In the genomic region with DNA sequence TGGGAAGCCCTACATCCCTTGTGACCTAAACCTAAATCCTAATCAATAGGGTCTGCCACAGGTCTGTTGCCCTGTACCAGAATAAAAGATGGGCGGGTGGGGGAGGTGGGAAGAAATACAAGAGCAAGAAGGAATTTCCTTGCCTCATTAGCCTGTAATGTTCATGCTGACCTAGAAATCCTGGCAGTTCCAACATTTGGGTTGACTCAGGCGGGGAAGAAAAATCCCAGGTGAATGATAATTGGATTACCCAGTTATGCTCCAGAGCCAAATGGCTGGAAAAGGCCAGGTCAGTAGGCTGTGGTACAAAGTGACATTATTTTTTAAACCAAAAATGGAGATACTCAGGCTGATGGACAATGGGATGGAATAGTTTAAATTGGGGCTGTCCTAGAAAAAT, we compare ENCODE assay signal across 7 cellular contexts. TPM values are rescaled to one million over a fixed set of nuclear protein-coding genes. Genes with fewer than 3 reads are reported as not detected.
DNase-seq lines count a peak whose midpoint lies in the region; ATAC-seq and TF ChIP-seq lines count a peak whose summit lies in the region.

No MANE protein-coding gene starts in this region.

- no peak overlapping the region for H2AFZ ChIP-seq in HCT116 (ENCODE audit: low read depth, low read length, poor library complexity, severe bottlenecking)

- no peak for TF ChIP-seq RAD21 in HCT116 (IDR thresholded peaks at IDR 0.05; ENCODE audit: low read depth)

- peaks cover 64% of the 10 kb centered on the region for H3K79me2 ChIP-seq in HCT116 (ENCODE audit: insufficient read depth, low read length)

- H3K9ac ChIP-seq in HCT116 (ENCODE audit: low read length): peak overlapping the region; percentile 76

- peak overlapping the region; percentile 63 for H3K27ac Mint-ChIP-seq in stimulated activated effector memory CD8-positive, alpha-beta T cell treated with anti-CD3 and anti-CD28 coated beads, Interleukin-12 subunit alpha, Interleukin-12 subunit beta, amount 100 ng/mL, for 72 hours

- ATAC-seq in HCT116: no peak
- no peak for ATAC-seq in stimulated activated effector memory CD8-positive, alpha-beta T cell treated with anti-CD3 and anti-CD28 coated beads, Interleukin-12 subunit alpha, Interleukin-12 subunit beta, amount 100 ng/mL, for 72 hours
- ATAC-seq in HG03521 (IDR thresholded peaks at IDR 0.05; ENCODE audit: unreplicated experiment): no peak

- no peaks in the 10 kb centered on the region for H3K9me2 ChIP-seq in HCT116 (ENCODE audit: insufficient read depth)

- TF ChIP-seq CTCF in HCT116 (IDR thresholded peaks at IDR 0.05 in 2 of 3, conservative IDR thresholded peaks at IDR 0.05 in 1 of 3; ENCODE audit: borderline replicate concordance in 1 of 3, insufficient read depth in 1 of 3, low read depth in 2 of 3, low read length in 2 of 3) (no peak), WI38 (IDR thresholded peaks at IDR 0.05; ENCODE audit: low read depth, low read length) (no peak)

- H3K27me3 ChIP-seq in HCT116 (ENCODE audit: insufficient read depth, low read length): no peaks in the 10 kb centered on the region

- H3K4me3 Mint-ChIP-seq in stimulated activated effector memory CD8-positive, alpha-beta T cell treated with anti-CD3 and anti-CD28 coated beads, Interleukin-12 subunit alpha, Interleukin-12 subunit beta, amount 100 ng/mL, for 72 hours: peak overlapping the region; percentile 70

- peaks cover 34% of the 10 kb centered on the region for H3K36me3 Mint-ChIP-seq in stimulated activated effector memory CD8-positive, alpha-beta T cell treated with anti-CD3 and anti-CD28 coated beads, Interleukin-12 subunit alpha, Interleukin-12 subunit beta, amount 100 ng/mL, for 72 hours

- no peaks in the 10 kb centered on the region for H3K9me3 ChIP-seq in HCT116 (ENCODE audit: control insufficient read depth in 1 of 2, insufficient read depth in 1 of 2, low read depth in 1 of 2, low read length in 2 of 2)

- H3K4me3 ChIP-seq in HCT116 (replicated peaks in 1 of 2; ENCODE audit: low read depth in 1 of 2, low read length in 2 of 2): peak overlapping the region; percentile 69 to 81
- H3K4me3 ChIP-seq in WI38 (ENCODE audit: low read depth, low read length): peak overlapping the region; percentile 87

- H3K4me2 ChIP-seq in HCT116 (ENCODE audit: low read length): peak overlapping the region; percentile 90

- H3K4me1 Mint-ChIP-seq in stimulated activated effector memory CD8-positive, alpha-beta T cell treated with anti-CD3 and anti-CD28 coated beads, Interleukin-12 subunit alpha, Interleukin-12 subunit beta, amount 100 ng/mL, for 72 hours: peaks cover 35% of the 10 kb centered on the region

- CTCF ChIA-PET in HCT116 (lab: Charles Lee): no interaction called here

- no peaks in the 10 kb centered on the region for H3K9me3 Mint-ChIP-seq in stimulated activated effector memory CD8-positive, alpha-beta T cell treated with anti-CD3 and anti-CD28 coated beads, Interleukin-12 subunit alpha, Interleukin-12 subunit beta, amount 100 ng/mL, for 72 hours

- peaks cover 17 to 22% of the 10 kb centered on the region in 2 experiments for H3K36me3 ChIP-seq in HCT116 (ENCODE audit: control insufficient read depth in 1 of 2, insufficient read depth in 2 of 2, low read length in 2 of 2)

- RAD21 ChIA-PET in HCT116 (lab: Charles Lee; ENCODE audit: low non-redundant PET in 1 of 2, low total read pairs in 2 of 2, uncharacterized antibody in 2 of 2, unreplicated experiment in 2 of 2): no interaction called here

- H4K20me1 ChIP-seq in HCT116 (ENCODE audit: insufficient read depth): no peaks in the 10 kb centered on the region

- POLR2A ChIA-PET in HCT116 (lab: Charles Lee): no interaction called here

- no TSS peak for BruUV-seq in HCT116 (replicated peaks; lab: Mats Ljungman, UMichigan)

- DNase-seq in HCT116 (ENCODE audit: low read depth, low spot score) (no peak), glomerular visceral epithelial cell (ENCODE audit: extremely low spot score) (peak; percentile 50), MV-4-11 (lab: John Stamatoyannopoulos, UW) (no peak), SHP77 (lab: John Stamatoyannopoulos, UW) (no peak)
- DNase-seq in stimulated activated effector memory CD8-positive, alpha-beta T cell treated with anti-CD3 and anti-CD28 coated beads, Interleukin-12 subunit alpha, Interleukin-12 subunit beta, amount 100 ng/mL, for 72 hours (ENCODE audit: low spot score in 2 of 2): no peak

- peak overlapping the region; percentile 85 for H3K27ac ChIP-seq in HCT116 (ENCODE audit: low read depth, low read length)

- intact Hi-C loops in HCT116 (cut with micrococcal nuclease): loop anchor here (10.0 kb wide), 1 partner anchor 223 kb away; no protein-coding TSS in a partner anchor

- peaks cover 25 to 56% of the 10 kb centered on the region in 2 experiments for H3K4me1 ChIP-seq in HCT116 (ENCODE audit: control insufficient read depth in 1 of 2, insufficient read depth in 2 of 2, low read length in 2 of 2)

- TF ChIP-seq POLR2A in HCT116 (IDR thresholded peaks at IDR 0.05; ENCODE audit: borderline replicate concordance, extremely low read depth, insufficient read depth, insufficient read length): no peak

TF ChIP-seq in HCT116, 20 proteins besides CTCF, POLR2A, EP300 and RAD21:
- TF ChIP-seq ZFX (IDR thresholded peaks at IDR 0.05) (no peak), POLR2AphosphoS5 (IDR thresholded peaks at IDR 0.05; ENCODE audit: low read depth, low read length) (no peak), JUND (IDR thresholded peaks at IDR 0.05) (no peak), ELF1 (IDR thresholded peaks at IDR 0.05; ENCODE audit: borderline replicate concordance, low read depth) (no peak)

RNA-seq across cellular contexts. Expression of a gene that starts 27.3 kb away (rescaled TPM):
- total RNA-seq in HCT116 (2021; ENCODE audit: unreplicated experiment): not detected
- not detected in 2 replicates for polyA plus RNA-seq in HCT116 (2012)
